Comparison of ENCODE assay signal across 16 cellular contexts in the genomic region with DNA sequence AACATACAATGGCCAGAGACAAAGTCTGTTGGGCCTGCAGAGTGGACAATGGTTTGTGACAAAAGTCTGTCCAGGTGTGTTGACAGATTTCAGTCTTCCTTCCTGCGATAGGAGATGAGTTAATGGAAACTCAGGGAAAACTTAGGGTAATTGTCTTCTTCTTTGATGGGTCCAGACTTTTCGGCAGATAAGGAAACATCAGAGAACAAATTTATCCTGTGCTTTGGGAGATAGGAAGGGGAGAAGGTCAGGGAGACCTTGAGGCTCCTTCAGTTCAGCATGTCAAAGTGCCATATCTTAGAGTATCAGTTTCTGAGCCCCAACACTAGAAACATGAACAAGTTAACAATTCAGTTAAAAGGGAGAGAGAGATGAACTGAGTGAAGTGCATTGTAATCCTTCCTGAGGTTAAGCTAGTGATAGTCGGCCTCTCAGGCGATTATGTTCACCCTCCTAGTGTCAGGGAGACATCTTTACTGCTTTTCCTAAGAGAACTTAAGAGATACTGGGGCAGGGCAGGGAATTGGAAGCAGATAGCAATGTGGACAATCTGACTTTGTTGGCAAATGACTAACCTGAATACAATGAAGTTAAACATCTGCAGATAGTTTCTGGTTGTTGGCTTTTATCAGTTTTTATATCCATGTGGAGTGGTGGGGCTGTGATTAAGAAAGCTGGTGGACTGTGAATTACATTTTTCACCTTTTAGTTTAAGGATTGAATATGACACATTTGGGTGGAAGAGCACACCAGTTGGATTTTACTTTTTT.
DNase-seq lines count a peak whose midpoint lies in the region; ATAC-seq and TF ChIP-seq lines count a peak whose summit lies in the region.
"Had no signal": no experiment of that assay in that cellular context is flagged by ENCODE, and none has a peak within 500 bp of the region (broad histone marks: within the 10 kb centered on the region; RNA-seq: fewer than 3 reads in every experiment).

No MANE protein-coding gene starts in this region.

- no peak for TF ChIP-seq CTCF in choroid plexus epithelial cell (conservative IDR thresholded peaks at IDR 0.05; ENCODE audit: low read depth, low read length)
- no peak for TF ChIP-seq CTCF in tibial nerve (IDR thresholded peaks at IDR 0.05)

- peaks cover 0 to 24% (median 3%) of the 10 kb centered on the region in 4 donors for H3K4me1 ChIP-seq in tibial nerve
- H3K4me1 ChIP-seq: pancreas had no signal

- no peak for TF ChIP-seq POLR2A in tibial nerve (IDR thresholded peaks at IDR 0.05)

- 74 to 78% methylated on average over 4 of the region's 4 CpGs for WGBS in tibial nerve, 2 donors

- H3K27ac ChIP-seq in tibial nerve = peak overlapping the region in 1 of 4 donors; percentile 60
- H3K27ac ChIP-seq: pancreas, vagina had no signal

- no peaks in the 10 kb centered on the region for H3K36me3 ChIP-seq in tibial nerve
- H3K36me3 ChIP-seq: pancreas, vagina had no signal

- DNase-seq in AG08395 (ENCODE audit: low spot score) (peak; percentile 63), HS-5 (ENCODE audit: low read depth) (peak; percentile 87), choroid plexus epithelial cell (ENCODE audit: low read depth) (peak; percentile 41), myocyte (ENCODE audit: low read depth) (peak; percentile 30), islet precursor cell (no peak), tibial nerve (ENCODE audit: low spot score in 2 of 2) (no peak), GM19240 (ENCODE audit: insufficient read length, low spot score) (no peak)
- DNase-seq: activated CD4-positive, alpha-beta T cell treated with anti-CD3 and anti-CD28 coated beads for 1 hour; activated T-cell treated with anti-CD3 and anti-CD28 coated beads for 4 hours; DND-41; effector CD8-positive, alpha-beta T cell; pancreas; stimulated activated CD8-positive, alpha-beta memory T cell treated with anti-CD3 and anti-CD28 coated beads, Interleukin-4, amount 100 ng/mL, for 48 hours; T-helper 1 cell had no signal

- no peak overlapping the region for H3K4me3 ChIP-seq in choroid plexus epithelial cell (ENCODE audit: low read depth, low read length)
- no peak overlapping the region for H3K4me3 ChIP-seq in tibial nerve
- H3K4me3 ChIP-seq: pancreas, vagina had no signal

- ATAC-seq in GM21576 (IDR thresholded peaks at IDR 0.05; ENCODE audit: unreplicated experiment) = no peak
- ATAC-seq: pancreas had no signal

- H3K27me3 ChIP-seq in tibial nerve = no peaks in the 10 kb centered on the region
- H3K27me3 ChIP-seq: pancreas, vagina had no signal

- H3K9me3 ChIP-seq in tibial nerve = no peaks in the 10 kb centered on the region
- H3K9me3 ChIP-seq: pancreas, vagina had no signal

- TF ChIP-seq EP300 in tibial nerve (IDR thresholded peaks at IDR 0.05) = no peak

Comparison
In these comparisons a context has a peak if more than half of its experiments do, and no peak if none do; other contexts are left out.
1. DNase-seq: peak in AG08395 (single experiment), HS-5 (single experiment), choroid plexus epithelial cell (single experiment) and myocyte (single experiment); none in islet precursor cell (single experiment), tibial nerve (0 of 2) and GM19240 (single experiment).